11 cellular contexts compared by ENCODE assay signal in genomic region chr5:179619776-179620175, GRCh38. TPM values are rescaled to one million over a fixed set of nuclear protein-coding genes. Genes with fewer than 3 reads are reported as not detected.
DNase-seq lines count a peak whose midpoint lies in the region; ATAC-seq and TF ChIP-seq lines count a peak whose summit lies in the region.
"Had no signal": no experiment of that assay in that cellular context is flagged by ENCODE, and none has a peak within 500 bp of the region (broad histone marks: within the 10 kb centered on the region; RNA-seq: fewer than 3 reads in every experiment).

No MANE protein-coding gene starts in this region.

- H3K4me1 ChIP-seq in esophagus squamous epithelium (peaks cover 25 to 86% (median 70%) of the 10 kb centered on the region in 3 donors), aorta (ENCODE audit: control insufficient read depth in 1 of 2, insufficient read depth in 2 of 2, low read length in 2 of 2) (no peaks in the 10 kb centered on the region), adrenal gland (replicated peaks in 1 of 2) (peaks cover 33 to 79% of the 10 kb centered on the region in 2 donors)

- H3K36me3 Mint-ChIP-seq in progenitor cell of endocrine pancreas (ENCODE audit: insufficient read depth): peaks cover 64% of the 10 kb centered on the region

- H3K9ac ChIP-seq in SK-N-MC (ENCODE audit: insufficient read length): peak overlapping the region; percentile 83

- intact Hi-C loops in esophagus squamous epithelium (cut with DNase I) (loop anchor here (5.0 kb wide), 1 partner anchor 67 kb away; the partner anchor contains the start of gene RUFY1), aorta (cut with DNase I) (loop anchor here in 1 of 2 donors (5.0 kb wide), 1 partner anchor 67 kb away; the partner anchor contains the start of gene RUFY1), adrenal gland (cut with DNase I) (no loop called here)

- H3K4me1 Mint-ChIP-seq in progenitor cell of endocrine pancreas (ENCODE audit: low read depth): peaks cover 56% of the 10 kb centered on the region

- H3K36me3 ChIP-seq in SK-N-MC (ENCODE audit: insufficient read depth, low read length) (peaks cover 82% of the 10 kb centered on the region), esophagus squamous epithelium (peaks cover 37 to 77% (median 41%) of the 10 kb centered on the region in 3 donors), aorta (ENCODE audit: control insufficient read depth in 1 of 2, insufficient read depth in 2 of 2, low read length in 1 of 2) (peaks cover 2 to 8% of the 10 kb centered on the region in 2 donors), adrenal gland (replicated peaks in 1 of 2) (peaks cover 0 to 77% of the 10 kb centered on the region in 2 donors)

- TF ChIP-seq POLR2A in esophagus squamous epithelium (IDR thresholded peaks at IDR 0.05) (no peak), adrenal gland (IDR thresholded peaks at IDR 0.05) (no peak)

- WGBS in esophagus squamous epithelium, 2 donors: 3 to 10% methylated on average over 4 of the region's 4 CpGs
- WGBS in aorta, 2 donors: 2% methylated on average over 4 of the region's 4 CpGs
- WGBS in adrenal gland, 4 donors: 6 to 10% (median 9%) methylated on average over 4 of the region's 4 CpGs

- no peak overlapping the region for H3K27ac Mint-ChIP-seq in progenitor cell of endocrine pancreas

- DNase-seq in GM12865 (ENCODE audit: low read depth) (no peak), SK-N-MC (ENCODE audit: low read depth, low spot score) (no peak), esophagus squamous epithelium (lab: John Stamatoyannopoulos, UW) (no peak), progenitor cell of endocrine pancreas (ENCODE audit: low spot score, unreplicated experiment) (no peak), aorta (no peak), CD1c-positive myeloid dendritic cell (ENCODE audit: extremely low spot score) (no peak), adrenal gland (no peak), GM19238 (ENCODE audit: insufficient read length, low spot score) (no peak)
- DNase-seq: activated CD4-positive, alpha-beta T cell treated with anti-CD3 and anti-CD28 coated beads, Interleukin-2, amount 50 U/mL, for 1 hour; islet precursor cell; KBM-7 had no signal

- peak overlapping the region; percentile 99 for H3K4me3 Mint-ChIP-seq in progenitor cell of endocrine pancreas (ENCODE audit: low read depth)

- no peaks in the 10 kb centered on the region for H3K9me3 Mint-ChIP-seq in progenitor cell of endocrine pancreas (ENCODE audit: low read depth)

- H3K4me3 ChIP-seq in GM12865 (ENCODE audit: low read depth, low read length) (peak overlapping the region; percentile 86), SK-N-MC (peak overlapping the region; percentile 100), esophagus squamous epithelium (peak overlapping the region; percentile 6 to 100 (median 98)), aorta (ENCODE audit: low read length in 2 of 2) (no peak overlapping the region), adrenal gland (peak overlapping the region in 1 of 4 donors; percentile 98)

- H3K9me3 ChIP-seq in SK-N-MC (ENCODE audit: low read depth, low read length) (no peaks in the 10 kb centered on the region), esophagus squamous epithelium (no peaks in the 10 kb centered on the region), aorta (ENCODE audit: control insufficient read depth, low read length) (no peaks in the 10 kb centered on the region), adrenal gland (replicated peaks in 1 of 3) (no peaks in the 10 kb centered on the region)

- TF ChIP-seq CTCF in GM12865 (IDR thresholded peaks at IDR 0.05; ENCODE audit: insufficient read depth, low read depth, low read length, missing control alignments): no peak
- no peak for TF ChIP-seq CTCF in esophagus squamous epithelium (IDR thresholded peaks at IDR 0.05)
- no peak for TF ChIP-seq CTCF in progenitor cell of endocrine pancreas (IDR thresholded peaks at IDR 0.05; ENCODE audit: unreplicated experiment)
- TF ChIP-seq CTCF in adrenal gland (IDR thresholded peaks at IDR 0.05): no peak

- H3K27ac ChIP-seq in SK-N-MC (peak overlapping the region; percentile 38; the same call in 1 of the 2 replicates), esophagus squamous epithelium (peak overlapping the region in 1 of 4 donors; percentile 30), aorta (ENCODE audit: low read depth in 1 of 2, low read length in 2 of 2) (no peak overlapping the region), adrenal gland (peak overlapping the region in 1 of 5 donors; percentile 100)

- H3K27me3 Mint-ChIP-seq in progenitor cell of endocrine pancreas: no peaks in the 10 kb centered on the region

- H3K27me3 ChIP-seq in esophagus squamous epithelium (no peaks in the 10 kb centered on the region), aorta (ENCODE audit: control insufficient read depth in 1 of 2, insufficient read depth in 2 of 2, low read length in 1 of 2) (no peaks in the 10 kb centered on the region), adrenal gland (no peaks in the 10 kb centered on the region)

- no peak for ATAC-seq in aorta (ENCODE audit: low FRiP score)

RNA-seq across cellular contexts. Expression of gene HNRNPH1, which starts 3.7 kb away (rescaled TPM):
- total RNA-seq in esophagus squamous epithelium: 100 to 1,000 TPM; 209 to 645 (median 383) TPM
- total RNA-seq in progenitor cell of endocrine pancreas: 1,377 and 1,392 TPM in 2 replicates
- total RNA-seq in aorta: 100 to 1,000 TPM; 523 to 680 TPM
- polyA plus RNA-seq in aorta: 100 to 1,000 TPM; 141 to 285 TPM
- total RNA-seq in adrenal gland: 100 to 1,000 TPM; 131 to 516 (median 337) TPM
- polyA plus RNA-seq in adrenal gland: 100 to 1,000 TPM; 284 to 516 (median 357) TPM

Comparison
In these comparisons a context has a peak if more than half of its experiments do, and no peak if none do; other contexts are left out.
1. H3K4me3 ChIP-seq: peak in GM12865 (single experiment), SK-N-MC (single experiment) and esophagus squamous epithelium (4 of 4); none in aorta (0 of 2).